In the genomic region with DNA sequence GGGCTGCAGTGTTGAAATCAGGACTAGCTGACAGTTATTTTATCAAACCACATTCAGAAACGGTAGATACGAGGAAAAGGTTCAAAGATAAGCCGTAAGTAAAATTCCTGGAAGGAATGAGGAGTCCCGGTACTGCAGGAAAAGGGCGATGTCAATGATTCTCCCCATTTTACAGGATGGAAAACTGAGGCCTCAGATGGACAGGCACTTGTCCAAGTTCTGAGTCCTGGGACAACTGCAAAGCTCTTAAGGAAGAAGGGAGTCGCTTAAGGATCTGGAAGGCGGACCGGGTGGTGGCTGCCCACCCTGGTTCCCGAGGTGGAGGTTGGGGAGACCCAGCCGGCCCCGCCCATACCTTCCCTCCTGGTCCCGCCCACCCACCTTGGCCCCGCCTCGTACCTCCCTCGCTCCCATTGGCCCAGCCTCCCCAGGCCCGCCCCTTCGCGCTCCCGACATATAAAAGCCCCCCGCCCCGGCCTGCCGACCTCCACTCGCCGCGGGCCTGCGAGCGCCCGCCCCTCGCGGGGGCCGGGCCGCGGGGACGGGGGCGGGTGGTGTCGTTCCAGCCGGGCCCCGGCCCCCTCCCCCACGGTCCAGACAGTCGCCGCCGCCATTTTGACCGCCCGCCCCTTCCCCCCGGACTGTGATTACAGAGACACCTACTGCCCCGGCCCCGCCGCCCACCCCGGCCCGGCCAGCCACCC, we compare ENCODE assay signal across 1 cellular context.
TF ChIP-seq lines count a peak whose summit lies in the region.

No MANE protein-coding gene starts in this region.

TF ChIP-seq in HepG2, 621 proteins besides CTCF, POLR2A, EP300 and RAD21 (continues in another document):
- TF ChIP-seq ZFY (CRISPR knock-in tag; IDR thresholded peaks at IDR 0.05) (peak; percentile 30; the same call in 1 of the 2 replicates), ZNF331 (CRISPR knock-in tag; IDR thresholded peaks at IDR 0.05) (no peak), U2AF1 (optimal IDR thresholded peaks at IDR 0.05; ENCODE audit: low read depth, low read length) (no peak), KLF6 (CRISPR knock-in tag; IDR thresholded peaks at IDR 0.05) (no peak), ZFP90 (CRISPR knock-in tag; IDR thresholded peaks at IDR 0.05; ENCODE audit: borderline replicate concordance) (no peak), ZFP36L2 (CRISPR knock-in tag; IDR thresholded peaks at IDR 0.05) (no peak), MIER3 (CRISPR knock-in tag; IDR thresholded peaks at IDR 0.05; ENCODE audit: borderline replicate concordance) (no peak), ZNF431 (CRISPR knock-in tag; IDR thresholded peaks at IDR 0.05; ENCODE audit: borderline replicate concordance, low read depth) (no peak), ZNF383 (CRISPR knock-in tag; IDR thresholded peaks at IDR 0.05; ENCODE audit: borderline replicate concordance) (no peak), ZNF713 (CRISPR knock-in tag; IDR thresholded peaks at IDR 0.05) (no peak), ZNF205 (CRISPR knock-in tag; IDR thresholded peaks at IDR 0.05) (no peak), HES4 (CRISPR knock-in tag; IDR thresholded peaks at IDR 0.05; ENCODE audit: borderline replicate concordance) (no peak), ZNF563 (CRISPR knock-in tag; IDR thresholded peaks at IDR 0.05) (no peak), NCOA1 (CRISPR knock-in tag; IDR thresholded peaks at IDR 0.05) (no peak), MXI1 (IDR thresholded peaks at IDR 0.05; ENCODE audit: borderline replicate concordance, low read depth, low read length) (no peak), NFYC (CRISPR knock-in tag; IDR thresholded peaks at IDR 0.05) (peak; percentile 27; the same call in 1 of the 2 replicates), RBFOX2 (IDR thresholded peaks at IDR 0.05; ENCODE audit: low read depth, low read length) (peak; percentile 76), AGO1 (IDR thresholded peaks at IDR 0.05; ENCODE audit: low read depth, low read length, poor library complexity, severe bottlenecking) (no peak), HDAC2 (CRISPR knock-in tag; IDR thresholded peaks at IDR 0.05) (peak; percentile 83), HOXA3 (CRISPR knock-in tag; IDR thresholded peaks at IDR 0.05) (peak; percentile 36; the same call in 1 of the 2 replicates), ASH2L (IDR thresholded peaks at IDR 0.05; ENCODE audit: insufficient read length, low read depth, low read length) (peak; percentile 86), CBX1 (IDR thresholded peaks at IDR 0.05; ENCODE audit: low read depth) (peak; percentile 56), ZNF17 (CRISPR knock-in tag; IDR thresholded peaks at IDR 0.05) (no peak), TBX2 (CRISPR knock-in tag; IDR thresholded peaks at IDR 0.05; ENCODE audit: borderline replicate concordance) (peak; percentile 47), ZNF557 (CRISPR knock-in tag; IDR thresholded peaks at IDR 0.05) (no peak), SP4 (CRISPR knock-in tag; IDR thresholded peaks at IDR 0.05) (peak; percentile 71; the same call in 1 of the 2 replicates), MYC (CRISPR knock-in tag; IDR thresholded peaks at IDR 0.05; ENCODE audit: borderline replicate concordance) (no peak), ZNF768 (CRISPR knock-in tag; IDR thresholded peaks at IDR 0.05) (no peak), NR2F1 (CRISPR knock-in tag; IDR thresholded peaks at IDR 0.05) (0 out of 4 replicates have a peak, but pooled peaks of 1 of the 2 experiments have one; percentile 14), SIN3B (IDR thresholded peaks at IDR 0.05; ENCODE audit: low read length) (no peak), MED13 (CRISPR knock-in tag; IDR thresholded peaks at IDR 0.05) (no peak), PAF1 (CRISPR knock-in tag; IDR thresholded peaks at IDR 0.05) (no peak), ZSCAN9 (CRISPR knock-in tag; IDR thresholded peaks at IDR 0.05; ENCODE audit: borderline replicate concordance) (peak; percentile 16; the same call in 1 of the 2 replicates), RCOR2 (CRISPR knock-in tag; IDR thresholded peaks at IDR 0.05) (peak; percentile 98), ZSCAN30 (CRISPR knock-in tag; IDR thresholded peaks at IDR 0.05) (0 out of 2 replicates have a peak, but pooled peaks have one; percentile 54), ZNF562 (CRISPR knock-in tag; IDR thresholded peaks at IDR 0.05; ENCODE audit: borderline replicate concordance) (no peak), ELF3 (CRISPR knock-in tag; IDR thresholded peaks at IDR 0.05) (peak; percentile 34; the same call in 1 of the 2 replicates), ZSCAN12 (CRISPR knock-in tag; IDR thresholded peaks at IDR 0.05) (no peak), THYN1 (CRISPR knock-in tag; IDR thresholded peaks at IDR 0.05; ENCODE audit: borderline replicate concordance, low read depth) (no peak)
- TF ChIP-seq, protein P1, sequence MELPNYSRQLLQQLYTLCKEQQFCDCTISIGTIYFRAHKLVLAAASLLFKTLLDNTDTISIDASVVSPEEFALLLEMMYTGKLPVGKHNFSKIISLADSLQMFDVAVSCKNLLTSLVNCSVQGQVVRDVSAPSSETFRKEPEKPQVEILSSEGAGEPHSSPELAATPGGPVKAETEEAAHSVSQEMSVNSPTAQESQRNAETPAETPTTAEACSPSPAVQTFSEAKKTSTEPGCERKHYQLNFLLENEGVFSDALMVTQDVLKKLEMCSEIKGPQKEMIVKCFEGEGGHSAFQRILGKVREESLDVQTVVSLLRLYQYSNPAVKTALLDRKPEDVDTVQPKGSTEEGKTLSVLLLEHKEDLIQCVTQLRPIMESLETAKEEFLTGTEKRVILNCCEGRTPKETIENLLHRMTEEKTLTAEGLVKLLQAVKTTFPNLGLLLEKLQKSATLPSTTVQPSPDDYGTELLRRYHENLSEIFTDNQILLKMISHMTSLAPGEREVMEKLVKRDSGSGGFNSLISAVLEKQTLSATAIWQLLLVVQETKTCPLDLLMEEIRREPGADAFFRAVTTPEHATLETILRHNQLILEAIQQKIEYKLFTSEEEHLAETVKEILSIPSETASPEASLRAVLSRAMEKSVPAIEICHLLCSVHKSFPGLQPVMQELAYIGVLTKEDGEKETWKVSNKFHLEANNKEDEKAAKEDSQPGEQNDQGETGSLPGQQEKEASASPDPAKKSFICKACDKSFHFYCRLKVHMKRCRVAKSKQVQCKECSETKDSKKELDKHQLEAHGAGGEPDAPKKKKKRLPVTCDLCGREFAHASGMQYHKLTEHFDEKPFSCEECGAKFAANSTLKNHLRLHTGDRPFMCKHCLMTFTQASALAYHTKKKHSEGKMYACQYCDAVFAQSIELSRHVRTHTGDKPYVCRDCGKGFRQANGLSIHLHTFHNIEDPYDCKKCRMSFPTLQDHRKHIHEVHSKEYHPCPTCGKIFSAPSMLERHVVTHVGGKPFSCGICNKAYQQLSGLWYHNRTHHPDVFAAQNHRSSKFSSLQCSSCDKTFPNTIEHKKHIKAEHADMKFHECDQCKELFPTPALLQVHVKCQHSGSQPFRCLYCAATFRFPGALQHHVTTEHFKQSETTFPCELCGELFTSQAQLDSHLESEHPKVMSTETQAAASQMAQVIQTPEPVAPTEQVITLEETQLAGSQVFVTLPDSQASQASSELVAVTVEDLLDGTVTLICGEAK (IDR thresholded peaks at IDR 0.05) = no peak
- TF ChIP-seq, protein P1 (CRISPR knock-in tag; IDR thresholded peaks at IDR 0.05) = 0 out of 2 replicates have a peak, but pooled peaks have one; percentile 33
- TF ChIP-seq, protein P2, sequence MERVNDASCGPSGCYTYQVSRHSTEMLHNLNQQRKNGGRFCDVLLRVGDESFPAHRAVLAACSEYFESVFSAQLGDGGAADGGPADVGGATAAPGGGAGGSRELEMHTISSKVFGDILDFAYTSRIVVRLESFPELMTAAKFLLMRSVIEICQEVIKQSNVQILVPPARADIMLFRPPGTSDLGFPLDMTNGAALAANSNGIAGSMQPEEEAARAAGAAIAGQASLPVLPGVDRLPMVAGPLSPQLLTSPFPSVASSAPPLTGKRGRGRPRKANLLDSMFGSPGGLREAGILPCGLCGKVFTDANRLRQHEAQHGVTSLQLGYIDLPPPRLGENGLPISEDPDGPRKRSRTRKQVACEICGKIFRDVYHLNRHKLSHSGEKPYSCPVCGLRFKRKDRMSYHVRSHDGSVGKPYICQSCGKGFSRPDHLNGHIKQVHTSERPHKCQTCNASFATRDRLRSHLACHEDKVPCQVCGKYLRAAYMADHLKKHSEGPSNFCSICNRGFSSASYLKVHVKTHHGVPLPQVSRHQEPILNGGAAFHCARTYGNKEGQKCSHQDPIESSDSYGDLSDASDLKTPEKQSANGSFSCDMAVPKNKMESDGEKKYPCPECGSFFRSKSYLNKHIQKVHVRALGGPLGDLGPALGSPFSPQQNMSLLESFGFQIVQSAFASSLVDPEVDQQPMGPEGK (CRISPR knock-in tag; IDR thresholded peaks at IDR 0.05) = peak; percentile 6; the same call in 1 of the 2 replicates
- TF ChIP-seq, protein P3, sequence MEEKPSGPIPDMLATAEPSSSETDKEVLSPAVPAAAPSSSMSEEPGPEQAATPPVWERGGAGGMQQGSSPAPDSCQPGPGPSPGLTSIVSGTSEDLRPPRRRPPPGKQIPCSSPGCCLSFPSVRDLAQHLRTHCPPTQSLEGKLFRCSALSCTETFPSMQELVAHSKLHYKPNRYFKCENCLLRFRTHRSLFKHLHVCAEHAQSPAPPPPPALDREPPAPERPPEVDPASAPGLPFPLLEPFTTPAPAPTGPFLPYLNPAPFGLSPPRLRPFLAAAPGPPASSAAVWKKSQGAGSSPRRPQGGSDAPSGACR (CRISPR knock-in tag; IDR thresholded peaks at IDR 0.05) = 0 out of 2 replicates have a peak, but pooled peaks have one; percentile 24
- TF ChIP-seq, protein P4, sequence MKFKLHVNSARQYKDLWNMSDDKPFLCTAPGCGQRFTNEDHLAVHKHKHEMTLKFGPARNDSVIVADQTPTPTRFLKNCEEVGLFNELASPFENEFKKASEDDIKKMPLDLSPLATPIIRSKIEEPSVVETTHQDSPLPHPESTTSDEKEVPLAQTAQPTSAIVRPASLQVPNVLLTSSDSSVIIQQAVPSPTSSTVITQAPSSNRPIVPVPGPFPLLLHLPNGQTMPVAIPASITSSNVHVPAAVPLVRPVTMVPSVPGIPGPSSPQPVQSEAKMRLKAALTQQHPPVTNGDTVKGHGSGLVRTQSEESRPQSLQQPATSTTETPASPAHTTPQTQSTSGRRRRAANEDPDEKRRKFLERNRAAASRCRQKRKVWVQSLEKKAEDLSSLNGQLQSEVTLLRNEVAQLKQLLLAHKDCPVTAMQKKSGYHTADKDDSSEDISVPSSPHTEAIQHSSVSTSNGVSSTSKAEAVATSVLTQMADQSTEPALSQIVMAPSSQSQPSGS (CRISPR knock-in tag; IDR thresholded peaks at IDR 0.05) = no peak
- TF ChIP-seq, protein P5, sequence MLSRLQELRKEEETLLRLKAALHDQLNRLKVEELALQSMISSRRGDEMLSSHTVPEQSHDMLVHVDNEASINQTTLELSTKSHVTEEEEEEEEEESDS (CRISPR knock-in tag; IDR thresholded peaks at IDR 0.05; ENCODE audit: borderline replicate concordance) = no peak
- TF ChIP-seq, protein P6, sequence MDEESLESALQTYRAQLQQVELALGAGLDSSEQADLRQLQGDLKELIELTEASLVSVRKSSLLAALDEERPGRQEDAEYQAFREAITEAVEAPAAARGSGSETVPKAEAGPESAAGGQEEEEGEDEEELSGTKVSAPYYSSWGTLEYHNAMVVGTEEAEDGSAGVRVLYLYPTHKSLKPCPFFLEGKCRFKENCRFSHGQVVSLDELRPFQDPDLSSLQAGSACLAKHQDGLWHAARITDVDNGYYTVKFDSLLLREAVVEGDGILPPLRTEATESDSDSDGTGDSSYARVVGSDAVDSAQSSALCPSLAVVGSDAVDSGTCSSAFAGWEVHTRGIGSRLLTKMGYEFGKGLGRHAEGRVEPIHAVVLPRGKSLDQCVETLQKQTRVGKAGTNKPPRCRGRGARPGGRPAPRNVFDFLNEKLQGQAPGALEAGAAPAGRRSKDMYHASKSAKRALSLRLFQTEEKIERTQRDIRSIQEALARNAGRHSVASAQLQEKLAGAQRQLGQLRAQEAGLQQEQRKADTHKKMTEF (CRISPR knock-in tag; IDR thresholded peaks at IDR 0.05) = peak; percentile 58; the same call in 1 of the 2 replicates
